Comparison of ENCODE assay signal across 10 cellular contexts in the genomic region with DNA sequence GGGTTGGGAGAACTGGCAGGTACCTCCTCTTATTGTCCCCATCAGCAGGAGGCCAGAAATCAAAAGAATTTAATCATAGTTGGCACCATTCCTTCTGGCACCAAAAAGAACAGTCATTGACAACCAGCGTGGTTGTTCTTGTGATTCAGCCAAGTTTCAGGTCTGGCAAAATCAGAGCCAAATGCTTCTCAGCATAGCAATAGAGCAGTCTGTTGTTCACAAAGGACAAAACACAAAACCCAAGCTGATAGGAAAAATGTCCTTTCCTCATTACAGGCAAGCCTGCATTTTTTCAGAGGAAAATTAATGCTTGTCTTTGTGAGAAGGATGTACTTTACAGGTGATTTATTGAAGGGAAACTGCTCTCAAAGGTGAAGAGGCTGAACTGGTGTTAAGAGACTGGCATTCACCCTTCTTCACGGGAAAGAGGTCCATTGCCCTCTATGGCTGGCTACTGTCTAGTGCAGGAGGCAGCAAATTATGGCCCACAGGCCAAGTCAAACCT.
A peak's percentile ranks its signal among the peaks of the same experiment; 100 is the strongest.
DNase-seq lines count a peak whose midpoint lies in the region; ATAC-seq and TF ChIP-seq lines count a peak whose summit lies in the region.
"Had no signal": no experiment of that assay in that cellular context is flagged by ENCODE, and none has a peak within 500 bp of the region (broad histone marks: within the 10 kb centered on the region; RNA-seq: fewer than 3 reads in every experiment).

No MANE protein-coding gene starts in this region.

- intact Hi-C loops in posterior vena cava (cut with DNase I) (no loop called here), psoas muscle (cut with DNase I) (no loop called here)

- H3K27me3 ChIP-seq in psoas muscle (ENCODE audit: insufficient read depth in 3 of 3, low read length in 2 of 3), result no peaks in the 10 kb centered on the region
- H3K27me3 ChIP-seq in Peyer's patch, result no peaks in the 10 kb centered on the region

- H3K36me3 ChIP-seq in psoas muscle (ENCODE audit: insufficient read depth in 1 of 2, low read depth in 1 of 2) (no peaks in the 10 kb centered on the region), Peyer's patch (no peaks in the 10 kb centered on the region)

- TF ChIP-seq POLR2A in Peyer's patch (IDR thresholded peaks at IDR 0.05), result no peak

- H3K27ac ChIP-seq in psoas muscle, result no peak overlapping the region
- H3K27ac ChIP-seq in Peyer's patch, result no peak overlapping the region

- DNase-seq in M059J (ENCODE audit: low read depth) (peak; percentile 79), RPMI8226 (peak; percentile 15), glomerular visceral epithelial cell (ENCODE audit: extremely low spot score) (peak; percentile 11), pons (ENCODE audit: low spot score) (peak; percentile 61), posterior vena cava (ENCODE audit: low spot score) (no peak), psoas muscle (no peak), Peyer's patch (no peak)
- DNase-seq: activated B cell treated with CpG ODN at 0.5 μM for 24 hours; stimulated activated CD4-positive, alpha-beta T cell treated with anti-CD3 and anti-CD28 coated beads, Interleukin-4, amount 100 ng/mL, for 1 hour had no signal

- no peaks in the 10 kb centered on the region for H3K9me3 ChIP-seq in psoas muscle
- H3K9me3 ChIP-seq in Peyer's patch, result no peaks in the 10 kb centered on the region

- no peak for TF ChIP-seq CTCF in psoas muscle (IDR thresholded peaks at IDR 0.05)
- TF ChIP-seq CTCF in Peyer's patch (IDR thresholded peaks at IDR 0.05), result no peak

- H3K4me3 ChIP-seq in psoas muscle, result no peak overlapping the region
- no peak overlapping the region for H3K4me3 ChIP-seq in Peyer's patch

- 7 to 20% (median 8%) methylated on average over 2 of the region's 2 CpGs for WGBS in psoas muscle, 3 donors

- ATAC-seq in psoas muscle (no peak), HG02981 (IDR thresholded peaks at IDR 0.05; ENCODE audit: unreplicated experiment) (no peak)

- H3K4me1 ChIP-seq in psoas muscle, result no peaks in the 10 kb centered on the region
- no peaks in the 10 kb centered on the region for H3K4me1 ChIP-seq in Peyer's patch

Comparison
In these comparisons a context has a peak if more than half of its experiments do, and no peak if none do; other contexts are left out.
1. DNase-seq: peak in M059J (single experiment), RPMI8226 (single experiment), glomerular visceral epithelial cell (single experiment) and pons (single experiment); none in posterior vena cava (single experiment), psoas muscle (0 of 2) and Peyer's patch (0 of 3).